Comparison of ENCODE assay signal across 8 cellular contexts in the genomic region with DNA sequence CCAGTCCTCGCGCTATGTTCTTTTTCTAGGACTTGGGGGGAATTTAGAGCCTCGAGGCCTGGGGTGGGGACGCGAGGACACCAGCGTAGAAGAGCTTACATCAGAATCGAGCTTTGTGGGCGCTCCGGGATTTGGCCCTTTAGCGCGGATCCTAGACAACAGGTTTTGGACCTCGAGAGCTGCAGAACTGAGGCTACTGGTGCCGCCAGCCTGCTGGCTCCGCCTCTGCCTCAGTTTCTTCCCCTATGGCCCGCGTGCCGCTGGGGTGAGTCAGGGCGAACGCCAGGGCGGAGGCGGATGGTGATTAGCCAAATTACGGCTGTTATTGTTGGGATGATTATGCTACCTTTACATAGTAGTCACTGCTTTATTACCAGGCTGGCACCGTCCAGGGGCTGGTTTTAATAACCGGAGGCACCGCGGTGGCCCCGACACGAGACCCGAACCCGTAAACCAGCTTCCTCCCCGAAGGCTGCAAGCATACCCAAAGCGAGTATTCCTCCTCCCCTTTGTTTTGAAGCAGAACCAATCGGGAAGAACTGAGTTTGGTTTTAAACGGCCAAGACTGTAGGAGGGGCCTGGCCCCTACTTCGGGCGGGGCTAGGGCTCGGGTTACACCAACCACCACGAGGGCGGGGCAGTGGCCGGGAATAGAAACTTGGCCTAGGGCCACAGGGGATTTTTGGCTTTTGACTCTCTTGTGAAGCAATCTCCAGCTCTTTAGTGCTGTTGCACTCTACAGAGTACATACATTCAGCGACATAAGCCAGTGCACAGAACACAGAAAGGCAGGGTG. TPM values are rescaled to one million over a fixed set of nuclear protein-coding genes. Genes with fewer than 3 reads are reported as not detected.
DNase-seq lines count a peak whose midpoint lies in the region; ATAC-seq and TF ChIP-seq lines count a peak whose summit lies in the region.

No MANE protein-coding gene starts in this region.

- TSS peak; percentile 4 for BruUV-seq in mammary epithelial cell (replicated peaks; lab: Mats Ljungman, UMichigan)

- H3K9me3 ChIP-seq in AG04450 (ENCODE audit: control insufficient read depth, insufficient read depth, low read length) (no peaks in the 10 kb centered on the region; the same call in 1 of the 2 replicates), WERI-Rb-1 (ENCODE audit: severe bottlenecking) (no peaks in the 10 kb centered on the region), mammary epithelial cell (replicated peaks; ENCODE audit: insufficient read depth, low read length) (no peaks in the 10 kb centered on the region), iPS-20b (ENCODE audit: insufficient read depth, low read depth, low read length) (no peaks in the 10 kb centered on the region)

- in situ Hi-C loops in mammary epithelial cell (cut with MboI; ENCODE audit: low sequenced_read_pairs in 2 of 2) = no loop called here

- CTCF ChIA-PET in AG04450 (lab: Charles Lee) = interaction anchor here (0.7 to 1.7 kb wide), 4 partner anchors 21 to 449 kb away, joined by 3 to 5 read pairs (median 3); no protein-coding TSS in a partner anchor
- CTCF ChIA-PET in mammary epithelial cell (lab: Charles Lee; ENCODE audit: low non-redundant PET) = interaction anchor here (0.6 kb wide), 2 partner anchors 37 to 157 kb away, joined by 4 to 23 read pairs; no protein-coding TSS in a partner anchor

- dilution Hi-C loops in mammary epithelial cell (cut with HindIII; ENCODE audit: low sequenced_read_pairs) = no loop called here

- H3K27ac ChIP-seq in AG04450 (ENCODE audit: low read depth, low read length) (peak overlapping the region; percentile 96), WERI-Rb-1 (peak overlapping the region; percentile 99), mammary epithelial cell (ENCODE audit: insufficient read depth, low read depth, low read length) (peak overlapping the region; percentile 92), iPS-20b (ENCODE audit: low read length) (peak overlapping the region; percentile 99), skin epidermis (peak overlapping the region; percentile 40 to 99 (median 97))

- H3K9ac ChIP-seq in mammary epithelial cell (ENCODE audit: insufficient read depth, low read length) (peak overlapping the region; percentile 87), iPS-20b (ENCODE audit: low read depth, low read length) (peak overlapping the region; percentile 97)

- H3K36me3 ChIP-seq in WERI-Rb-1 (peaks cover 33% of the 10 kb centered on the region), mammary epithelial cell (ENCODE audit: insufficient read depth, low read length) (peaks cover 10% of the 10 kb centered on the region), iPS-20b (ENCODE audit: insufficient read depth, low read depth, low read length) (peaks cover 29% of the 10 kb centered on the region)

- TF ChIP-seq CTCF in AG04450 (IDR thresholded peaks at IDR 0.05; ENCODE audit: low read depth, low read length) (no peak), WERI-Rb-1 (IDR thresholded peaks at IDR 0.05; ENCODE audit: low read depth, low read length) (no peak), mammary epithelial cell (conservative IDR thresholded peaks at IDR 0.05 in 1 of 2, IDR thresholded peaks at IDR 0.05 in 1 of 2; ENCODE audit: extremely low read depth in 1 of 2, insufficient read depth in 1 of 2, low read depth in 1 of 2, low read length in 2 of 2) (no peak)

- WGBS in mammary epithelial cell (ENCODE audit: low coverage, missing lambda C conversion rate) = under 1% methylated on average over 21 of the region's 41 CpGs

- intact Hi-C loops in mammary epithelial cell (cut with micrococcal nuclease) = loop anchor here (1.0 kb wide), 1 partner anchor 36 kb away; no protein-coding TSS in a partner anchor

- H3K79me2 ChIP-seq in mammary epithelial cell (ENCODE audit: insufficient read depth, low read length) = peaks cover 38% of the 10 kb centered on the region

- H4K20me1 ChIP-seq in mammary epithelial cell (ENCODE audit: insufficient read depth, low read length) = no peaks in the 10 kb centered on the region

- H3K4me3 ChIP-seq in AG04450 (ENCODE audit: low read depth, low read length) (peak overlapping the region; percentile 84), WERI-Rb-1 (ENCODE audit: low read depth, low read length) (peak overlapping the region; percentile 87), mammary epithelial cell (replicated peaks in 1 of 3; ENCODE audit: insufficient read depth in 1 of 3, low read depth in 2 of 3, low read length in 3 of 3) (peak overlapping the region; percentile 78 to 85 (median 83)), iPS-20b (ENCODE audit: low read length) (peak overlapping the region; percentile 90), skin epidermis (peak overlapping the region; percentile 76 to 98 (median 92))

- H2AFZ ChIP-seq in mammary epithelial cell (ENCODE audit: low read depth, low read length) = peak overlapping the region; percentile 98

- H3K4me1 ChIP-seq in mammary epithelial cell (ENCODE audit: insufficient read depth, low read length) = peaks cover 22% of the 10 kb centered on the region
- H3K4me1 ChIP-seq in iPS-20b (ENCODE audit: insufficient read depth, low read length) = peaks cover 3% of the 10 kb centered on the region; the same call in 1 of the 2 replicates

- peak; percentile 67 for ATAC-seq in GM18907 (IDR thresholded peaks at IDR 0.05; ENCODE audit: unreplicated experiment)
- peak; percentile 54 for ATAC-seq in HG03139 (IDR thresholded peaks at IDR 0.05; ENCODE audit: unreplicated experiment)

- H3K4me2 ChIP-seq in mammary epithelial cell (ENCODE audit: insufficient read depth, low read depth, low read length) = peak overlapping the region; percentile 99

- H3K27me3 ChIP-seq in AG04450 (ENCODE audit: control insufficient read depth, insufficient read depth, low read length) (no peaks in the 10 kb centered on the region), WERI-Rb-1 (ENCODE audit: insufficient read depth, low read depth, severe bottlenecking) (no peaks in the 10 kb centered on the region), mammary epithelial cell (ENCODE audit: insufficient read depth, low read length) (no peaks in the 10 kb centered on the region), iPS-20b (ENCODE audit: insufficient read depth, low read length) (no peaks in the 10 kb centered on the region)

- DNase-seq in AG04450 (ENCODE audit: low read depth, low spot score) (peak; percentile 94), NCI-H2196 treated with DMSO at 0.1 percent for 48 hours (lab: John Stamatoyannopoulos, UW; ENCODE audit: unreplicated experiment) (peak; percentile 91), WERI-Rb-1 (peak; percentile 99), mammary epithelial cell (peak; percentile 98)

- POLR2A ChIA-PET in AG04450 (lab: Yijun Ruan, JAX) = interaction anchor here (0.5 to 1.9 kb wide), 15 partner anchors 10 to 716 kb away, joined by 3 to 14 read pairs (median 4); a partner anchor contains a TSS

RNA-seq across cellular contexts. Expression of a gene that starts 0.6 kb away (rescaled TPM):
- polyA plus RNA-seq in AG04450 (2011; rRNA removed) (60.8 and 72.5 TPM in 2 replicates), mammary epithelial cell (49.5 TPM)
- 72.9 and 93.6 TPM in 2 replicates for polyA minus RNA-seq in AG04450 (2011; rRNA and poly(A)+ RNA removed)
- 100 to 1,000 TPM in 1 of 2 donors, 10 to 100 TPM in 1; 46.5 to 130 TPM for total RNA-seq in mammary epithelial cell
- 46.9 TPM for polyA minus RNA-seq in mammary epithelial cell

RNA-seq across cellular contexts. Expression of a gene that starts 5.9 kb away (rescaled TPM):
- 37.1 and 39.3 TPM in 2 replicates for polyA plus RNA-seq in AG04450 (2011; rRNA removed)
- 36.4 and 41.9 TPM in 2 replicates for polyA minus RNA-seq in AG04450 (2011; rRNA and poly(A)+ RNA removed)
- total RNA-seq in mammary epithelial cell = 10 to 100 TPM; 21.5 to 24.7 TPM
- 58.0 TPM for polyA plus RNA-seq in mammary epithelial cell
- 25.1 TPM for polyA minus RNA-seq in mammary epithelial cell

RNA-seq across cellular contexts. Expression of a gene that starts 15.1 kb away (rescaled TPM):
- polyA plus RNA-seq in AG04450 (2011; rRNA removed) (0.37 and 0.51 TPM in 2 replicates), mammary epithelial cell (not detected)
- polyA minus RNA-seq in AG04450 (2011; rRNA and poly(A)+ RNA removed) = 0.14 and 0.17 TPM in 2 replicates
- total RNA-seq in mammary epithelial cell = under 1 TPM in 1 of 2 donors, not detected in 1; 0.50 TPM
- polyA minus RNA-seq in mammary epithelial cell = not detected

RNA-seq across cellular contexts. Expression of a gene that starts 53.7 kb away (rescaled TPM):
- polyA plus RNA-seq in AG04450 (2011; rRNA removed) (22.1 and 26.6 TPM in 2 replicates), mammary epithelial cell (28.1 TPM)
- polyA minus RNA-seq in AG04450 (2011; rRNA and poly(A)+ RNA removed) = 36.5 and 37.1 TPM in 2 replicates
- total RNA-seq in mammary epithelial cell = 10 to 100 TPM; 46.8 TPM
- polyA minus RNA-seq in mammary epithelial cell = 127 TPM

RNA-seq across cellular contexts. Expression of a gene that starts 53.9 kb away (rescaled TPM):
- polyA plus RNA-seq in AG04450 (2011; rRNA removed) (28.4 and 31.5 TPM in 2 replicates), mammary epithelial cell (46.8 TPM)
- polyA minus RNA-seq in AG04450 (2011; rRNA and poly(A)+ RNA removed) = 45.1 and 46.8 TPM in 2 replicates
- total RNA-seq in mammary epithelial cell = 10 to 100 TPM; 44.2 to 69.0 TPM
- 65.5 TPM for polyA minus RNA-seq in mammary epithelial cell

Comparison
In these comparisons a context has a peak if more than half of its experiments do, and no peak if none do; other contexts are left out.
1. Peak in every context shown above with its lines: DNase-seq, ATAC-seq, H3K4me3 ChIP-seq and H3K27ac ChIP-seq.